In genomic region chr2:209547726-209548125, GRCh38 we compare ENCODE assay signal across 23 cellular contexts.
"Had no signal": no experiment of that assay in that cellular context is flagged by ENCODE, and none has a peak within 500 bp of the region (broad histone marks: within the 10 kb centered on the region; RNA-seq: fewer than 3 reads in every experiment).

No MANE protein-coding gene starts in this region.

- H3K27ac Mint-ChIP-seq: immature natural killer cell; memory B cell; mesothelial cell of epicardium; natural killer cell; stimulated activated memory B cell treated with anti-CD40 and anti-IgM and Interleukin-4, amounts not matched to agents 10 μg/mL and 1 μg/mL and 100 μg/mL, for 72 hours; stimulated activated naive CD8-positive, alpha-beta T cell treated with anti-CD3 and anti-CD28 coated beads, Interleukin-15, Interleukin-2, amounts not matched to agents 100 ng/mL and 50 ng/mL, for 24 hours had no signal

- H3K36me3 ChIP-seq: colonic mucosa, left ventricle myocardium inferior, lower lobe of right lung, ovary, right atrium auricular region, tibial artery, upper lobe of left lung, uterus had no signal

- H3K27ac ChIP-seq: colonic mucosa, left ventricle myocardium inferior, lower lobe of right lung, ovary, right atrium auricular region, tibial artery, upper lobe of left lung, uterus had no signal

- H3K27me3 ChIP-seq: colonic mucosa, dorsolateral prefrontal cortex, ovary, right atrium auricular region, tibial artery, upper lobe of left lung, uterus had no signal

- H3K4me3 Mint-ChIP-seq: immature natural killer cell; memory B cell; mesothelial cell of epicardium; natural killer cell; neural crest cell; stimulated activated memory B cell treated with anti-CD40 and anti-IgM and Interleukin-4, amounts not matched to agents 10 μg/mL and 1 μg/mL and 100 μg/mL, for 72 hours; stimulated activated naive CD8-positive, alpha-beta T cell treated with anti-CD3 and anti-CD28 coated beads, Interleukin-15, Interleukin-2, amounts not matched to agents 100 ng/mL and 50 ng/mL, for 24 hours had no signal

- H3K4me1 Mint-ChIP-seq: immature natural killer cell; mesothelial cell of epicardium; natural killer cell; neural crest cell; stimulated activated memory B cell treated with anti-CD40 and anti-IgM and Interleukin-4, amounts not matched to agents 10 μg/mL and 1 μg/mL and 100 μg/mL, for 72 hours had no signal

- H3K4me1 ChIP-seq: colonic mucosa, left ventricle myocardium inferior, lower lobe of right lung, right atrium auricular region, tibial artery, upper lobe of left lung, uterus had no signal

- H3K9me3 Mint-ChIP-seq: memory B cell; natural killer cell; neural crest cell; stimulated activated naive CD8-positive, alpha-beta T cell treated with anti-CD3 and anti-CD28 coated beads, Interleukin-15, Interleukin-2, amounts not matched to agents 100 ng/mL and 50 ng/mL, for 24 hours had no signal

- H3K27me3 Mint-ChIP-seq: memory B cell; stimulated activated memory B cell treated with anti-CD40 and anti-IgM and Interleukin-4, amounts not matched to agents 10 μg/mL and 1 μg/mL and 100 μg/mL, for 72 hours; stimulated activated naive CD8-positive, alpha-beta T cell treated with anti-CD3 and anti-CD28 coated beads, Interleukin-15, Interleukin-2, amounts not matched to agents 100 ng/mL and 50 ng/mL, for 24 hours had no signal

- H3K36me3 Mint-ChIP-seq: immature natural killer cell; memory B cell; mesothelial cell of epicardium; natural killer cell; stimulated activated memory B cell treated with anti-CD40 and anti-IgM and Interleukin-4, amounts not matched to agents 10 μg/mL and 1 μg/mL and 100 μg/mL, for 72 hours had no signal

- H3K4me3 ChIP-seq: colonic mucosa, dorsolateral prefrontal cortex, left ventricle myocardium inferior, lower lobe of right lung, ovary, right atrium auricular region, tibial artery, upper lobe of left lung, uterus had no signal

- H3K9me3 ChIP-seq: colonic mucosa, lower lobe of right lung, ovary, right atrium auricular region, tibial artery, upper lobe of left lung, uterus had no signal

- DNase-seq: colonic mucosa; dorsolateral prefrontal cortex; effector CD8-positive, alpha-beta T cell; foreskin fibroblast; immature natural killer cell; kidney; left cardiac atrium; left ventricle myocardium inferior; lower lobe of right lung; natural killer cell; ovary; stimulated activated CD4-positive, alpha-beta T cell treated with anti-CD3 and anti-CD28 coated beads, Interleukin-4, amount 100 ng/mL, for 1 hour; stimulated activated CD8-positive, alpha-beta memory T cell treated with anti-CD3 and anti-CD28 coated beads, Interleukin-4, amount 100 ng/mL, for 48 hours; tibial artery; upper lobe of left lung; uterus had no signal

- ATAC-seq: esophagus mucosa; left cardiac atrium; lower lobe of right lung; natural killer cell; stimulated activated memory B cell treated with anti-CD40 and anti-IgM and Interleukin-4, amounts not matched to agents 10 μg/mL and 1 μg/mL and 100 μg/mL, for 72 hours had no signal
